ENCODE assay signal across 15 cellular contexts in genomic region chr5:161009194-161009593, GRCh38.
DNase-seq lines count a peak whose midpoint lies in the region; ATAC-seq and TF ChIP-seq lines count a peak whose summit lies in the region.
"Had no signal": no experiment of that assay in that cellular context is flagged by ENCODE, and none has a peak within 500 bp of the region (broad histone marks: within the 10 kb centered on the region; RNA-seq: fewer than 3 reads in every experiment).

No MANE protein-coding gene starts in this region.

- no peak overlapping the region for H2BK5ac ChIP-seq in mesendoderm (ENCODE audit: low read length)

- no peaks in the 10 kb centered on the region for H3K36me3 ChIP-seq in H7 (replicated peaks; ENCODE audit: control insufficient read depth, insufficient read depth, low read length)
- no peaks in the 10 kb centered on the region for H3K36me3 ChIP-seq in endodermal cell (ENCODE audit: control insufficient read depth, insufficient read depth, low read length)
- no peaks in the 10 kb centered on the region for H3K36me3 ChIP-seq in mesendoderm (ENCODE audit: control insufficient read depth, insufficient read depth, low read length)
- no peaks in the 10 kb centered on the region for H3K36me3 ChIP-seq in hepatocyte (replicated peaks; ENCODE audit: insufficient read depth, low read depth)
- H3K36me3 ChIP-seq: BLaER1 had no signal

- H3K4me2 ChIP-seq in mesendoderm (ENCODE audit: low read length) (no peak overlapping the region), hepatocyte (no peak overlapping the region)
- H3K4me2 ChIP-seq: BLaER1 had no signal

- ATAC-seq in HG03521 (IDR thresholded peaks at IDR 0.05; ENCODE audit: unreplicated experiment): no peak

- no peak overlapping the region for H3K56ac ChIP-seq in mesendoderm (ENCODE audit: low read length)

- TF ChIP-seq CTCF in endodermal cell (conservative IDR thresholded peaks at IDR 0.05): peak; percentile 67
- TF ChIP-seq CTCF in type B pancreatic cell (conservative IDR thresholded peaks at IDR 0.05): peak; percentile 46
- no peak for TF ChIP-seq CTCF in hepatocyte (IDR thresholded peaks at IDR 0.05; ENCODE audit: poor library complexity)

- H3K9me3 ChIP-seq in endodermal cell (ENCODE audit: control insufficient read depth, low read length) (no peaks in the 10 kb centered on the region), hepatocyte (ENCODE audit: low read depth) (no peaks in the 10 kb centered on the region)

- H2AK5ac ChIP-seq in mesendoderm (ENCODE audit: low read length): no peak overlapping the region

- H3K36me3 Mint-ChIP-seq in endodermal cell (ENCODE audit: low read depth) (no peaks in the 10 kb centered on the region), type B pancreatic cell (no peaks in the 10 kb centered on the region)
- H3K36me3 Mint-ChIP-seq: CD14-positive monocyte; CD4-positive, alpha-beta memory T cell had no signal

- no peaks in the 10 kb centered on the region for H3K9me2 ChIP-seq in hepatocyte (replicated peaks; ENCODE audit: insufficient read depth)

- H2AFZ ChIP-seq in hepatocyte: no peak overlapping the region

- WGBS in endodermal cell (ENCODE audit: insufficient coverage in 1 of 2, insufficient read length in 1 of 2), 2 experiments: 44 to 51% methylated on average over 2 of the region's 2 CpGs
- no CpG with 5 or more reads among the region's 2 CpGs for WGBS in mesendoderm (ENCODE audit: extremely low coverage, insufficient coverage, low lambda C conversion rate)
- WGBS in hepatocyte (ENCODE audit: low lambda C conversion rate, missing lambda C conversion rate): 37% methylated on average over 2 of the region's 2 CpGs

- no peak overlapping the region for H3K23ac ChIP-seq in mesendoderm (ENCODE audit: low read length)

- no peak overlapping the region for H4K5ac ChIP-seq in mesendoderm (ENCODE audit: low read length)

- no peaks in the 10 kb centered on the region for H3K79me1 ChIP-seq in mesendoderm (ENCODE audit: low read length)

- H3K27ac Mint-ChIP-seq in endodermal cell (no peak overlapping the region), type B pancreatic cell (no peak overlapping the region)
- H3K27ac Mint-ChIP-seq: CD14-positive monocyte; CD4-positive, alpha-beta memory T cell had no signal

- no peak overlapping the region for H3K4ac ChIP-seq in mesendoderm (ENCODE audit: low read depth, low read length)

- H3K79me2 ChIP-seq in mesendoderm (ENCODE audit: control insufficient read depth, insufficient read depth, low read length) (no peaks in the 10 kb centered on the region), hepatocyte (no peaks in the 10 kb centered on the region)

- no peaks in the 10 kb centered on the region for H4K20me1 ChIP-seq in hepatocyte (ENCODE audit: insufficient read depth, poor library complexity, severe bottlenecking)
- H4K20me1 ChIP-seq: BLaER1 had no signal

- peak; percentile 13 for DNase-seq in H7
- no peak for DNase-seq in endodermal cell
- peak; percentile 44 for DNase-seq in mesendoderm
- no peak for DNase-seq in type B pancreatic cell (ENCODE audit: extremely low spot score, unreplicated experiment)
- no peak for DNase-seq in hepatocyte (ENCODE audit: low spot score)
- no peak for DNase-seq in NCI-H526 treated with DMSO at 0.1 percent for 48 hours (lab: John Stamatoyannopoulos, UW)
- DNase-seq: 8988T; CD4-positive, alpha-beta memory T cell; DMS153; DMS79; GDM1; HCEC 1CT had no signal

- H3K4me1 ChIP-seq in endodermal cell (ENCODE audit: control insufficient read depth, insufficient read depth, low read length) (no peaks in the 10 kb centered on the region), mesendoderm (ENCODE audit: control insufficient read depth, low read depth, low read length) (no peaks in the 10 kb centered on the region), hepatocyte (ENCODE audit: insufficient read depth) (no peaks in the 10 kb centered on the region)
- H3K4me1 ChIP-seq: BLaER1 had no signal

- no peak overlapping the region for H3K9ac ChIP-seq in endodermal cell (ENCODE audit: extremely low read depth, low read length, poor library complexity, severe bottlenecking)
- no peak overlapping the region for H3K9ac ChIP-seq in mesendoderm (ENCODE audit: low read length)
- H3K9ac ChIP-seq: BLaER1 had no signal

- peaks cover 10% of the 10 kb centered on the region for H3K9me3 Mint-ChIP-seq in endodermal cell
- no peaks in the 10 kb centered on the region for H3K9me3 Mint-ChIP-seq in type B pancreatic cell

- H3K27me3 Mint-ChIP-seq in endodermal cell (ENCODE audit: insufficient read depth) (peaks cover 28% of the 10 kb centered on the region), type B pancreatic cell (peaks cover 3% of the 10 kb centered on the region)

- H3K4me3 ChIP-seq in H7 (ENCODE audit: insufficient read depth, low read depth, low read length): no peak overlapping the region
- H3K4me3 ChIP-seq in endodermal cell (ENCODE audit: low read length): no peak overlapping the region
- no peak overlapping the region for H3K4me3 ChIP-seq in mesendoderm (ENCODE audit: low read length)
- no peak overlapping the region for H3K4me3 ChIP-seq in hepatocyte
- H3K4me3 ChIP-seq: BLaER1 had no signal

- H3K27ac ChIP-seq in endodermal cell (ENCODE audit: low read depth, low read length) (no peak overlapping the region), mesendoderm (ENCODE audit: low read depth, low read length) (no peak overlapping the region), hepatocyte (no peak overlapping the region)
- H3K27ac ChIP-seq: BLaER1 had no signal

- no peak overlapping the region for H4K8ac ChIP-seq in mesendoderm (ENCODE audit: low read depth, low read length)

- no peak overlapping the region for H2BK15ac ChIP-seq in mesendoderm (replicated peaks; ENCODE audit: low read depth)

- H3K27me3 ChIP-seq in H7 (ENCODE audit: control insufficient read depth, insufficient read depth, low read length) (no peaks in the 10 kb centered on the region), endodermal cell (ENCODE audit: control insufficient read depth, insufficient read depth, low read length, poor library complexity, severe bottlenecking) (no peaks in the 10 kb centered on the region), mesendoderm (ENCODE audit: insufficient read depth, low read length, poor library complexity) (no peaks in the 10 kb centered on the region), hepatocyte (no peaks in the 10 kb centered on the region)
- H3K27me3 ChIP-seq: BLaER1 had no signal

- no peak overlapping the region for H2BK120ac ChIP-seq in mesendoderm (ENCODE audit: low read depth, low read length)

- H3K4me3 Mint-ChIP-seq in endodermal cell: no peak overlapping the region
- no peak overlapping the region for H3K4me3 Mint-ChIP-seq in type B pancreatic cell
- H3K4me3 Mint-ChIP-seq: CD14-positive monocyte; CD4-positive, alpha-beta memory T cell had no signal

- no peak overlapping the region for H3K18ac ChIP-seq in mesendoderm (ENCODE audit: low read length)

- H3K4me1 Mint-ChIP-seq in endodermal cell (peaks cover 17% of the 10 kb centered on the region), type B pancreatic cell (ENCODE audit: unreplicated experiment) (no peaks in the 10 kb centered on the region)
- H3K4me1 Mint-ChIP-seq: CD14-positive monocyte; CD4-positive, alpha-beta memory T cell had no signal

Comparison
In these comparisons a context has a peak if more than half of its experiments do, and no peak if none do; other contexts are left out.
1. DNase-seq: peak in H7 (single experiment) and mesendoderm (single experiment); none in endodermal cell (single experiment), type B pancreatic cell (single experiment), hepatocyte (single experiment) and NCI-H526 treated with DMSO at 0.1 percent for 48 hours (single experiment).